Comparison of ENCODE assay signal across 6 cellular contexts in the genomic region with DNA sequence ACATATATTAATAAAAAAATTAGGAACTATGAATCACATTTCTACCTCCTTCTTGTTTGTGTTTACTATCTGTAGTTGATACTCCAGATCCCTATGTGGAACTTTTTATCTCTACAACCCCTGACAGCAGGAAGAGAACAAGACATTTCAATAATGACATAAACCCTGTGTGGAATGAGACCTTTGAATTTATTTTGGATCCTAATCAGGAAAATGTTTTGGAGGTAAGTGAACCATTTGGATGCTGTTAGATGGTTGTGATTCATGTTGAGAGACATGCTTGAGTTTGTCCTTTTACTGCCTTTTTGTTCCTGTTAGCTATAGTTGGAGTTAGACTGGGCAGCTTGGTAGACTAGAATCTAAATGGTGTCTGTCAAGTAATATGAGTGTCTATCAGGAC.
"Had no signal": no experiment of that assay in that cellular context is flagged by ENCODE, and none has a peak within 500 bp of the region (broad histone marks: within the 10 kb centered on the region; RNA-seq: fewer than 3 reads in every experiment).

No MANE protein-coding gene starts in this region.

- H3K4me3 ChIP-seq: GM23338 had no signal

- H2AFZ ChIP-seq: GM23338 had no signal

- H3K36me3 Mint-ChIP-seq: IgD-negative memory B cell had no signal

- H3K4me2 ChIP-seq: GM23338 had no signal

- H3K27me3 Mint-ChIP-seq: IgD-negative memory B cell had no signal

- H3K4me1 Mint-ChIP-seq: GM23338 had no signal

- H3K4me3 Mint-ChIP-seq: GM23338, H9, IgD-negative memory B cell had no signal

- H3K9me3 Mint-ChIP-seq: GM23338, H9 had no signal

- H3K27ac Mint-ChIP-seq: GM23338, H9, IgD-negative memory B cell had no signal

- ATAC-seq: GM23338, HepG2 had no signal

- DNase-seq: H9, HCEC 1CT, KBM-7 had no signal
